ENCODE assay signal across 22 cellular contexts in the genomic region with DNA sequence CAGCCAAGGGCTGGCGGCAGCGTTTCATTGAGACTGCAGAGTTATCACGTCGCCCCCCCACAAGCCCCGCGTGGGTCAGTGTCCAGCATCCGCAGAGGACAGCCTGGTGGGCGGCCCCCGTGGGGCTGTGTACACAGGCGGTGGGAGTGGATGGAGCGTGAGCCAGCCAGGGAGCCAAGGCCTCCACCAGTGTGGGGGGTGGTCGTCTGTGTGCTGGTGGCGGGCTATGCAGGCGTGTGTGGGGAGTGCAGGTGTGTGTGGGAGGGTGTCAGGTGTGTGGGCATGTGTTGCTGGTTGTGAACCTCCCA. TPM values are rescaled to one million over a fixed set of nuclear protein-coding genes. Genes with fewer than 3 reads are reported as not detected.
DNase-seq lines count a peak whose midpoint lies in the region; ATAC-seq, FAIRE-seq and TF ChIP-seq lines count a peak whose summit lies in the region.
"Had no signal": no experiment of that assay in that cellular context is flagged by ENCODE, and none has a peak within 500 bp of the region (broad histone marks: within the 10 kb centered on the region; RNA-seq: fewer than 3 reads in every experiment).

No MANE protein-coding gene starts in this region.

- H3K4ac ChIP-seq in neuronal stem cell (ENCODE audit: low read length): no peak overlapping the region

- H3K4me2 ChIP-seq in HepG2 (ENCODE audit: low read depth, low read length) (no peak overlapping the region), neuronal stem cell (ENCODE audit: insufficient read depth, low read length, poor library complexity, severe bottlenecking) (no peak overlapping the region)

- TF ChIP-seq RAD21 in HepG2 (CRISPR knock-in tag; IDR thresholded peaks at IDR 0.05): no peak

- DNase-seq in right lobe of liver: peak in 2 of 3 donors; percentile 14 to 40
- DNase-seq in HepG2 (ENCODE audit: low spot score): no peak
- DNase-seq in iPS-NIHi11 (ENCODE audit: low spot score): peak; percentile 15
- no peak for DNase-seq in neuronal stem cell (ENCODE audit: low spot score)
- no peak for DNase-seq in activated naive CD4-positive, alpha-beta T cell treated with anti-CD3 and anti-CD28 coated beads for 36 hours
- no peak for DNase-seq in NCI-H128 (lab: John Stamatoyannopoulos, UW; ENCODE audit: unreplicated experiment)
- no peak for DNase-seq in activated naive CD4-positive, alpha-beta T cell (lab: John Stamatoyannopoulos, UW)
- DNase-seq: GF-D8, NCI-H1105 treated with DMSO at 0.1 percent for 48 hours, NCI-H187, NCI-H345, NCI-H526 treated with DMSO at 0.1 percent for 48 hours, SHP77 treated with DMSO at 0.1 percent for 48 hours had no signal

- H3K4me1 ChIP-seq in right lobe of liver (no peaks in the 10 kb centered on the region), HepG2 (ENCODE audit: insufficient read depth, low read length) (no peaks in the 10 kb centered on the region), neuronal stem cell (ENCODE audit: control insufficient read depth in 2 of 2, insufficient read depth in 1 of 2, low read depth in 1 of 2, low read length in 2 of 2) (peaks cover 13 to 20% of the 10 kb centered on the region in 2 donors)

- no CpG with 5 or more reads among the region's 14 CpGs for WGBS in right lobe of liver (ENCODE audit: insufficient coverage, low coverage, low lambda C conversion rate, missing lambda C conversion rate)
- 28% methylated on average over 5 of the region's 14 CpGs for WGBS in HepG2 (ENCODE audit: low lambda C conversion rate)
- WGBS in neuronal stem cell (ENCODE audit: extremely low coverage in 2 of 2, insufficient read length in 2 of 2, insufficient replicate concordance in 1 of 2), 2 donors: no CpG with 5 or more reads among the region's 14 CpGs

- TF ChIP-seq POLR2A in right lobe of liver (IDR thresholded peaks at IDR 0.05) (no peak), HepG2 (IDR thresholded peaks at IDR 0.05; ENCODE audit: insufficient read depth in 1 of 2, low read depth in 2 of 2, low read length in 2 of 2) (no peak)

- peaks cover 5% of the 10 kb centered on the region for H3K9me3 Mint-ChIP-seq in activated naive CD4-positive, alpha-beta T cell treated with anti-CD3 and anti-CD28 coated beads for 36 hours

- H2AFZ ChIP-seq in HepG2 (ENCODE audit: low read length) (no peak overlapping the region), neuronal stem cell (ENCODE audit: low read length) (peak overlapping the region; percentile 83)
- H2AFZ ChIP-seq: GM23248 had no signal

- peaks cover 2% of the 10 kb centered on the region for H3K79me1 ChIP-seq in neuronal stem cell (ENCODE audit: low read depth, low read length)

- no peak for FAIRE-seq in HepG2 (lab: Jason Lieb, UNC)
- FAIRE-seq: A204.1, GM12891, GM18507 had no signal

- no peak overlapping the region for H3K23ac ChIP-seq in neuronal stem cell (ENCODE audit: low read depth, low read length, poor library complexity)

- TF ChIP-seq EP300 in HepG2 (IDR thresholded peaks at IDR 0.05; ENCODE audit: low read depth in 2 of 2, low read length in 2 of 2) (no peak), HepG2 (CRISPR knock-in tag; IDR thresholded peaks at IDR 0.05; ENCODE audit: borderline replicate concordance) (no peak)

- no peak overlapping the region for H4K8ac ChIP-seq in neuronal stem cell (ENCODE audit: low read depth, low read length)

- H3K4me3 Mint-ChIP-seq in activated naive CD4-positive, alpha-beta T cell treated with anti-CD3 and anti-CD28 coated beads for 36 hours: no peak overlapping the region
- H3K4me3 Mint-ChIP-seq: HFFc6 had no signal

- peak overlapping the region; percentile 24 for H2BK12ac ChIP-seq in neuronal stem cell (ENCODE audit: low read length)

- no peaks in the 10 kb centered on the region for H3K36me3 Mint-ChIP-seq in activated naive CD4-positive, alpha-beta T cell treated with anti-CD3 and anti-CD28 coated beads for 36 hours (ENCODE audit: low read depth)

- H2BK5ac ChIP-seq in neuronal stem cell (ENCODE audit: low read length): peak overlapping the region; percentile 83

- CTCF ChIA-PET in HepG2 (lab: Yijun Ruan, JAX; ENCODE audit: low intra/inter-chr PET ratio, low total read pairs): no interaction called here
- CTCF ChIA-PET in activated naive CD4-positive, alpha-beta T cell treated with anti-CD3 and anti-CD28 coated beads for 36 hours (lab: Charles Lee): no interaction called here

- H3K9ac ChIP-seq in HepG2 (ENCODE audit: insufficient read depth, low read depth, low read length): no peak overlapping the region
- no peak overlapping the region for H3K9ac ChIP-seq in neuronal stem cell (ENCODE audit: low read depth, low read length, poor library complexity)
- H3K9ac ChIP-seq: GM23248 had no signal

- H3K14ac ChIP-seq in neuronal stem cell (ENCODE audit: low read length): no peak overlapping the region

- H3K27ac Mint-ChIP-seq in activated naive CD4-positive, alpha-beta T cell treated with anti-CD3 and anti-CD28 coated beads for 36 hours: no peak overlapping the region
- H3K27ac Mint-ChIP-seq: HFFc6 had no signal

- intact Hi-C loops in right lobe of liver (cut with DNase I): no loop called here
- intact Hi-C loops in HepG2 (cut with micrococcal nuclease; ENCODE audit: unreplicated experiment): no loop called here
- intact Hi-C loops in activated naive CD4-positive, alpha-beta T cell treated with anti-CD3 and anti-CD28 coated beads for 36 hours (cut with micrococcal nuclease): no loop called here

- H2AK5ac ChIP-seq in neuronal stem cell (ENCODE audit: low read depth, low read length): no peak overlapping the region

- TF ChIP-seq CTCF in right lobe of liver (IDR thresholded peaks at IDR 0.05) (no peak), HepG2 (CRISPR knock-in tag; IDR thresholded peaks at IDR 0.05) (no peak)

- no TSS peak for BruUV-seq in HepG2 (replicated peaks; lab: Mats Ljungman, UMichigan)

- H4K20me1 ChIP-seq in HepG2 (ENCODE audit: insufficient read depth, low read length): no peaks in the 10 kb centered on the region

- H3K36me3 ChIP-seq in right lobe of liver (no peaks in the 10 kb centered on the region), HepG2 (replicated peaks in 1 of 2; ENCODE audit: control insufficient read depth in 1 of 2, insufficient read depth in 2 of 2, low read length in 2 of 2) (no peaks in the 10 kb centered on the region), neuronal stem cell (replicated peaks in 1 of 2; ENCODE audit: control insufficient read depth in 2 of 2, insufficient read depth in 2 of 2, low read length in 2 of 2) (no peaks in the 10 kb centered on the region)

- H3K4me1 Mint-ChIP-seq in activated naive CD4-positive, alpha-beta T cell treated with anti-CD3 and anti-CD28 coated beads for 36 hours (ENCODE audit: low read depth): no peaks in the 10 kb centered on the region

- H3K18ac ChIP-seq in neuronal stem cell (ENCODE audit: low read length): peak overlapping the region; percentile 39

- POLR2A ChIA-PET in HepG2 (lab: Yijun Ruan, JAX): no interaction called here

- H2BK15ac ChIP-seq in neuronal stem cell (ENCODE audit: low read length): no peak overlapping the region

- peaks cover 21% of the 10 kb centered on the region for H3K27me3 Mint-ChIP-seq in activated naive CD4-positive, alpha-beta T cell treated with anti-CD3 and anti-CD28 coated beads for 36 hours (ENCODE audit: low read depth)

- ATAC-seq in right lobe of liver: no peak
- no peak for ATAC-seq in HepG2
- ATAC-seq in HG03025 (IDR thresholded peaks at IDR 0.05; ENCODE audit: low FRiP score, unreplicated experiment): no peak

- in situ Hi-C loops in HepG2 (cut with HindIII; ENCODE audit: extremely low pct_ligation_motif_present, low pct_unique_long_range_greater_than_20kb): no loop called here

- H3K9me3 ChIP-seq in right lobe of liver (no peaks in the 10 kb centered on the region), HepG2 (ENCODE audit: low read length) (no peaks in the 10 kb centered on the region), neuronal stem cell (replicated peaks in 1 of 2; ENCODE audit: control insufficient read depth in 2 of 2, insufficient read depth in 1 of 2, low read depth in 1 of 2, low read length in 2 of 2) (no peaks in the 10 kb centered on the region)

- H3K27ac ChIP-seq in right lobe of liver (no peak overlapping the region), HepG2 (ENCODE audit: extremely low read length, insufficient read depth, low read length) (no peak overlapping the region), neuronal stem cell (replicated peaks; ENCODE audit: low read length) (no peak overlapping the region)
- H3K27ac ChIP-seq: C4-2B, GM23248 had no signal

- no peaks in the 10 kb centered on the region for H3K27me3 ChIP-seq in right lobe of liver
- peaks cover 18 to 76% of the 10 kb centered on the region in 2 experiments; a peak in 4 of 5 replicates for H3K27me3 ChIP-seq in HepG2 (ENCODE audit: control insufficient read depth in 1 of 2, insufficient read depth in 2 of 2, low read length in 2 of 2)
- peaks cover 0 to 75% (median 2%) of the 10 kb centered on the region in 3 experiments for H3K27me3 ChIP-seq in neuronal stem cell (ENCODE audit: control insufficient read depth in 3 of 3, insufficient read depth in 3 of 3, low read depth in 1 of 3, low read length in 3 of 3)

- H3K79me2 ChIP-seq in HepG2 (ENCODE audit: insufficient read depth, low read length): no peaks in the 10 kb centered on the region

- no peak overlapping the region for H2BK120ac ChIP-seq in neuronal stem cell (ENCODE audit: low read depth, low read length)

- H4K91ac ChIP-seq in neuronal stem cell (ENCODE audit: low read depth, low read length, poor library complexity): no peak overlapping the region

- H3K4me3 ChIP-seq in right lobe of liver (no peak overlapping the region), HepG2 (replicated peaks in 1 of 3; ENCODE audit: insufficient read depth in 1 of 3, low read depth in 2 of 3, low read length in 3 of 3) (no peak overlapping the region), neuronal stem cell (ENCODE audit: low read length in 2 of 2) (no peak overlapping the region)
- H3K4me3 ChIP-seq: GM23248 had no signal

RNA-seq across cellular contexts. Expression of gene NKX1-1, which starts 56.5 kb away (rescaled TPM):
- not detected for total RNA-seq in right lobe of liver
- not detected in 2 replicates for total RNA-seq in HepG2 (2016; rRNA removed; fragmentation: Illumina TruSeq; extraction: Trizol)
- total RNA-seq in HepG2 (2016; cell fraction: cytosol; rRNA removed; fragmentation: Illumina TruSeq; extraction: Trizol; ENCODE audit: low read depth): not detected in 2 replicates
- total RNA-seq in HepG2 (2016; cell fraction: insoluble cytoplasmic fraction; rRNA removed; fragmentation: Illumina TruSeq; extraction: Trizol): not detected in 2 replicates
- total RNA-seq in HepG2 (2016; cell fraction: membrane; rRNA removed; fragmentation: Illumina TruSeq; extraction: Trizol): not detected in 2 replicates
- total RNA-seq in HepG2 (2016; cell fraction: nucleus; rRNA removed; fragmentation: Illumina TruSeq; extraction: Trizol): not detected in 2 replicates
- polyA plus RNA-seq in HepG2 (2011; rRNA removed): not detected in 2 replicates
- not detected in 2 replicates for polyA plus RNA-seq in HepG2 (2011; cell fraction: cytosol; rRNA removed)
- polyA plus RNA-seq in HepG2 (2011; cell fraction: nucleus; rRNA removed): not detected in 2 replicates
- polyA plus RNA-seq in HepG2 (2012): not detected in 2 replicates
- not detected in 2 replicates for polyA plus RNA-seq in HepG2 (2016; cell fraction: cytosol; fragmentation: Illumina TruSeq; extraction: Trizol; ENCODE audit: low read depth)
- not detected in 2 replicates for polyA plus RNA-seq in HepG2 (2016; cell fraction: insoluble cytoplasmic fraction; fragmentation: Illumina TruSeq; extraction: Trizol; ENCODE audit: low read depth)
- not detected in 2 replicates for polyA plus RNA-seq in HepG2 (2016; cell fraction: membrane; fragmentation: Illumina TruSeq; extraction: Trizol; ENCODE audit: low read depth)
- not detected in 2 replicates for polyA plus RNA-seq in HepG2 (2016; cell fraction: nucleus; fragmentation: Illumina TruSeq; extraction: Trizol; ENCODE audit: insufficient read depth, low read depth)
- polyA minus RNA-seq in HepG2 (2011; rRNA and poly(A)+ RNA removed; ENCODE audit: low replicate concordance): not detected in 2 replicates
- not detected in 2 replicates for polyA minus RNA-seq in HepG2 (2011; cell fraction: cytosol; rRNA and poly(A)+ RNA removed)
- polyA minus RNA-seq in HepG2 (2011; cell fraction: nucleus; rRNA and poly(A)+ RNA removed): not detected in 2 replicates
- not detected for polyA plus RNA-seq in neuronal stem cell (2013, experiment 1 of 2)
- polyA plus RNA-seq in neuronal stem cell (2013, experiment 2 of 2): not detected
- total RNA-seq in activated naive CD4-positive, alpha-beta T cell treated with anti-CD3 and anti-CD28 coated beads for 36 hours: not detected
- total RNA-seq: Daoy, GM23248, HFFc6, HT1080 had no signal
- polyA plus RNA-seq: GM23248 had no signal

Comparison
In these comparisons a context has a peak if more than half of its experiments do, and no peak if none do; other contexts are left out.
1. DNase-seq: peak in right lobe of liver (2 of 3) and iPS-NIHi11 (single experiment); none in HepG2 (single experiment), neuronal stem cell (single experiment), activated naive CD4-positive, alpha-beta T cell treated with anti-CD3 and anti-CD28 coated beads for 36 hours (single experiment), NCI-H128 (single experiment) and activated naive CD4-positive, alpha-beta T cell (0 of 4).